Comparison of ENCODE assay signal across 10 cellular contexts in genomic region chr10:131332821-131333220, GRCh38. TPM values are rescaled to one million over a fixed set of nuclear protein-coding genes. Genes with fewer than 3 reads are reported as not detected.
"Had no signal": no experiment of that assay in that cellular context is flagged by ENCODE, and none has a peak within 500 bp of the region (broad histone marks: within the 10 kb centered on the region; RNA-seq: fewer than 3 reads in every experiment).

No MANE protein-coding gene starts in this region.

- ATAC-seq: HepG2, K562 had no signal

- DNase-seq: IMR-90, KBM-7, KG1 had no signal

- H3K4me1 Mint-ChIP-seq: IgD-negative memory B cell had no signal

- H3K4me3 Mint-ChIP-seq: IgD-negative memory B cell had no signal

- H3K27ac ChIP-seq: HL-60, KMS-11 had no signal

- H3K4me3 ChIP-seq: K562 had no signal

- H3K9ac ChIP-seq: KMS-11 had no signal

- H3K36me3 Mint-ChIP-seq: IgD-negative memory B cell had no signal

- H3K4me2 ChIP-seq: KMS-11 had no signal

- H3K27me3 Mint-ChIP-seq: IgD-negative memory B cell had no signal

RNA-seq across cellular contexts. Expression of gene TCERG1L, which starts 21.3 kb away (rescaled TPM):
- total RNA-seq: HepG2, HT-29, HT1080, IMR-90, K562 had no signal
